ENCODE assay signal across 27 cellular contexts in genomic region chr5:66326276-66326675, GRCh38.
"Had no signal": no experiment of that assay in that cellular context is flagged by ENCODE, and none has a peak within 500 bp of the region (broad histone marks: within the 10 kb centered on the region; RNA-seq: fewer than 3 reads in every experiment).

No MANE protein-coding gene starts in this region.

- H3K36me3 ChIP-seq: ascending aorta had no signal

- H3K9me3 ChIP-seq: ascending aorta had no signal

- H3K27ac ChIP-seq: ascending aorta had no signal

- H3K4me1 ChIP-seq: ascending aorta had no signal

- H3K4me3 ChIP-seq: ascending aorta had no signal

- H3K27me3 ChIP-seq: ascending aorta had no signal

- DNase-seq: activated CD4-positive, alpha-beta memory T cell treated with anti-CD3 and anti-CD28 coated beads for 36 hours; activated CD4-positive, alpha-beta T cell treated with anti-CD3 and anti-CD28 coated beads, Interleukin-2, amount 10 ng/mL, durations not matched to agents 24 days and 14 days; activated CD4-positive, CD25-positive, alpha-beta regulatory T cell treated with anti-CD3 and anti-CD28 coated beads, Interleukin-2, amount 50 U/mL, for 72 hours; activated CD8-positive, alpha-beta memory T cell treated with anti-CD3 and anti-CD28 coated beads for 24 hours; activated effector memory CD4-positive, alpha-beta T cell treated with anti-CD3 and anti-CD28 coated beads, Interleukin-2, amount 50 U/mL, for 16 hours; activated naive CD4-positive, alpha-beta T cell treated with Interleukin-2 at 50 U/mL for 16 hours; activated naive CD8-positive, alpha-beta T cell treated with anti-CD3 and anti-CD28 coated beads, Interleukin-2, amount 50 U/mL, for 24 hours; activated T-cell treated with anti-CD3 and anti-CD28 coated beads, Interleukin-2, amount 50 U/mL, for 4 hours; amniotic stem cell; caudate nucleus; KG1; NCI-H1092; NCI-H1417; NCI-H2029; NCI-H2107; NCI-H2171 treated with DMSO at 0.1 percent for 48 hours; NCI-H226; NCI-H526; NCI-H774; OCI-M1; SIG-M5; T-helper 17 cell; T-helper 9 cell had no signal

- ATAC-seq: activated naive CD4-positive, alpha-beta T cell treated with anti-CD3 and anti-CD28 coated beads, Interleukin-2, amount 50 U/mL, for 72 hours; activated naive CD8-positive, alpha-beta T cell treated with anti-CD3 and anti-CD28 coated beads, Interleukin-2, amount 50 U/mL, for 24 hours; activated T-cell treated with anti-CD3 and anti-CD28 coated beads, Interleukin-2, amount 50 U/mL, for 4 hours; Panc1; T-helper 17 cell; WTC11 had no signal
